In the genomic region with DNA sequence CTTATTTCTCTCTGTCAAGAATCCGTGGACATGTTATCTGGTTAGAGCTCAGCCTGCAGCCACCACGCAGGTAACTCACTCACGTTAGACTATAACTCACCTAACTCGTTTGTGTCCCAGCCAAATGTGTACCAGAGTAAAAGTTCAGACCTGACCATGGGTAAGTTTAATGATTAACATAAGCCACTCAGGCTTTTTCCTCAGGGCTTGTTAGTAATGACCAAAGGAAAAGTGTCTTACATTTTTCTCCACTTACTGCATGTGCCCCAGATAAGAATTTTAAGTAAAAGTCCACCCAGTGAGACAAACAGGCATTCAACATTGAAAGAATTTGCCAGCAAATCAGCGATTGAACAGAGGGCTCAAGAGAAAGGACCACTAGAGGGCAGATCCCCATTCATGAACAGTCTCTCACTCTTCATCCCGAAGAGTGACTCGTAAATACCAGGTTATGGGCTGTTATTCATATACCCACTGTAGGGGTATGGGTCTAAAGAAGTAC, we compare ENCODE assay signal across 11 cellular contexts. TPM values are rescaled to one million over a fixed set of nuclear protein-coding genes. Genes with fewer than 3 reads are reported as not detected.
DNase-seq lines count a peak whose midpoint lies in the region; ATAC-seq and TF ChIP-seq lines count a peak whose summit lies in the region.
"Had no signal": no experiment of that assay in that cellular context is flagged by ENCODE, and none has a peak within 500 bp of the region (broad histone marks: within the 10 kb centered on the region; RNA-seq: fewer than 3 reads in every experiment).

A gene with protein sequence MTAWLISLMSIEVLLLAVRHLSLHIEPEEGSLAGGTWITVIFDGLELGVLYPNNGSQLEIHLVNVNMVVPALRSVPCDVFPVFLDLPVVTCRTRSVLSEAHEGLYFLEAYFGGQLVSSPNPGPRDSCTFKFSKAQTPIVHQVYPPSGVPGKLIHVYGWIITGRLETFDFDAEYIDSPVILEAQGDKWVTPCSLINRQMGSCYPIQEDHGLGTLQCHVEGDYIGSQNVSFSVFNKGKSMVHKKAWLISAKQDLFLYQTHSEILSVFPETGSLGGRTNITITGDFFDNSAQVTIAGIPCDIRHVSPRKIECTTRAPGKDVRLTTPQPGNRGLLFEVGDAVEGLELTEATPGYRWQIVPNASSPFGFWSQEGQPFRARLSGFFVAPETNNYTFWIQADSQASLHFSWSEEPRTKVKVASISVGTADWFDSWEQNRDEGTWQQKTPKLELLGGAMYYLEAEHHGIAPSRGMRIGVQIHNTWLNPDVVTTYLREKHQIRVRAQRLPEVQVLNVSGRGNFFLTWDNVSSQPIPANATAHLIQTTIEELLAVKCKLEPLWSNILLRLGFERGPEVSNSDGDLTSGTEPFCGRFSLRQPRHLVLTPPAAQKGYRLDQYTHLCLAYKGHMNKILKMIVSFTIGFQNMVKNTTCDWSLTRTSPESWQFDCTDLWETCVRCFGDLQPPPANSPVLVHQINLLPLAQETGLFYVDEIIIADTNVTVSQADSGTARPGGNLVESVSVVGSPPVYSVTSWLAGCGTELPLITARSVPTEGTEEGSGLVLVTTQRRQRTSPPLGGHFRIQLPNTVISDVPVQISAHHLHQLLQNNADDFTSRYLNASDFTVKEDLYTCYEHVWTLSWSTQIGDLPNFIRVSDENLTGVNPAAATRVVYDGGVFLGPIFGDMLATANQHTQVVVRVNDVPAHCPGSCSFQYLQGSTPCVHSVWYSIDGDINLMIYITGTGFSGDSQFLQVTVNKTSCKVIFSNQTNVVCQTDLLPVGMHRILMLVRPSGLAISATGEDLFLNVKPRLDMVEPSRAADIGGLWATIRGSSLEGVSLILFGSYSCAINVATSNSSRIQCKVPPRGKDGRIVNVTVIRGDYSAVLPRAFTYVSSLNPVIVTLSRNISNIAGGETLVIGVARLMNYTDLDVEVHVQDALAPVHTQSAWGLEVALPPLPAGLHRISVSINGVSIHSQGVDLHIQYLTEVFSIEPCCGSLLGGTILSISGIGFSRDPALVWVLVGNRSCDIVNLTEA (N-terminal part only) (minus strand): TSS at position 116 of the 502 bp plus-strand sequence. CDS start 2,680 bp downstream, outside the sequence.

- H3K4me3 Mint-ChIP-seq in activated CD4-positive, alpha-beta T cell treated with anti-CD3 and anti-CD28 coated beads for 36 hours, result no peak within 1 kb of the TSS
- no peak within 1 kb of the TSS for H3K4me3 Mint-ChIP-seq in activated CD4-positive, alpha-beta T cell treated with anti-CD3 and anti-CD28 coated beads, Interleukin-2, amount 10 ng/mL, durations not matched to agents 24 days and 14 days
- H3K4me3 Mint-ChIP-seq: CD4-positive, CD25-positive, alpha-beta regulatory T cell; naive B cell had no signal

- H2AFZ ChIP-seq in OCI-LY1 (ENCODE audit: low read length), result no peak within 1 kb of the TSS

- no peaks in the 10 kb centered on the region for H3F3A ChIP-seq in OCI-LY1 (ENCODE audit: insufficient read depth, low read length)

- H3K4me1 ChIP-seq in OCI-LY1 (ENCODE audit: insufficient read depth, low read length, severe bottlenecking) (no peaks in the 10 kb centered on the region), stomach (no peaks in the 10 kb centered on the region)

- H3K36me3 Mint-ChIP-seq in activated CD4-positive, alpha-beta T cell treated with anti-CD3 and anti-CD28 coated beads for 36 hours (ENCODE audit: low read depth), result no peaks in the 10 kb centered on the region
- H3K36me3 Mint-ChIP-seq in activated CD4-positive, alpha-beta T cell treated with anti-CD3 and anti-CD28 coated beads, Interleukin-2, amount 10 ng/mL, durations not matched to agents 24 days and 14 days (ENCODE audit: low read depth), result no peaks in the 10 kb centered on the region
- H3K36me3 Mint-ChIP-seq: CD4-positive, CD25-positive, alpha-beta regulatory T cell; naive B cell had no signal

- peak; percentile 51 for TF ChIP-seq CTCF in OCI-LY1 (IDR thresholded peaks at IDR 0.05; ENCODE audit: low read length)
- TF ChIP-seq CTCF in fibroblast of villous mesenchyme (IDR thresholded peaks at IDR 0.05; ENCODE audit: insufficient read depth, low read depth, low read length), result peak; percentile 40
- TF ChIP-seq CTCF in stomach (IDR thresholded peaks at IDR 0.05), result peak in 4 of 7 experiments; percentile 7 to 62 (median 30)
- TF ChIP-seq CTCF in lower leg skin (IDR thresholded peaks at IDR 0.05), result no peak

- POLR2A ChIA-PET in activated CD4-positive, alpha-beta T cell treated with anti-CD3 and anti-CD28 coated beads for 36 hours (lab: Charles Lee), result no interaction called here

- 20 to 41% (median 30%) methylated on average over 7 of the region's 7 CpGs for WGBS in stomach, 5 donors
- WGBS in lower leg skin, 2 donors, result 35% methylated on average over 7 of the region's 7 CpGs

- TF ChIP-seq POLR2A in stomach (IDR thresholded peaks at IDR 0.05) (no peak), lower leg skin (IDR thresholded peaks at IDR 0.05) (no peak)

- no peaks in the 10 kb centered on the region for H3K9me2 ChIP-seq in OCI-LY1 (ENCODE audit: low read depth, low read length)

- H3K27ac Mint-ChIP-seq in activated CD4-positive, alpha-beta T cell treated with anti-CD3 and anti-CD28 coated beads for 36 hours, result no peak within 1 kb of the TSS
- H3K27ac Mint-ChIP-seq in activated CD4-positive, alpha-beta T cell treated with anti-CD3 and anti-CD28 coated beads, Interleukin-2, amount 10 ng/mL, durations not matched to agents 24 days and 14 days, result no peak within 1 kb of the TSS
- H3K27ac Mint-ChIP-seq: CD4-positive, CD25-positive, alpha-beta regulatory T cell had no signal

- H3K36me3 ChIP-seq in OCI-LY1 (ENCODE audit: insufficient read depth, low read length) (no peaks in the 10 kb centered on the region), stomach (no peaks in the 10 kb centered on the region)

- H3K9ac ChIP-seq in OCI-LY1 (ENCODE audit: low read length), result no peak within 1 kb of the TSS

- peak; percentile 73 for ATAC-seq in activated CD4-positive, alpha-beta T cell treated with anti-CD3 and anti-CD28 coated beads for 36 hours

- H3K79me2 ChIP-seq in OCI-LY1 (ENCODE audit: insufficient read depth, low read length), result no peaks in the 10 kb centered on the region

- intact Hi-C loops in activated CD4-positive, alpha-beta T cell treated with anti-CD3 and anti-CD28 coated beads for 36 hours (cut with DNase I, micrococcal nuclease), result no loop called here
- intact Hi-C loops in activated CD4-positive, alpha-beta T cell treated with anti-CD3 and anti-CD28 coated beads, Interleukin-2, amount 10 ng/mL, durations not matched to agents 24 days and 14 days (cut with micrococcal nuclease), result no loop called here
- intact Hi-C loops in stomach (cut with DNase I; ENCODE audit: low total_unique reads), result no loop called here
- intact Hi-C loops in head of caudate nucleus (cut with DNase I), result no loop called here
- intact Hi-C loops in lower leg skin (cut with DNase I; ENCODE audit: low total_unique reads), result no loop called here

- no peaks in the 10 kb centered on the region for H3K9me3 ChIP-seq in OCI-LY1 (ENCODE audit: low read length)
- no peaks in the 10 kb centered on the region for H3K9me3 ChIP-seq in stomach

- H3K27me3 Mint-ChIP-seq in activated CD4-positive, alpha-beta T cell treated with anti-CD3 and anti-CD28 coated beads for 36 hours, result peaks cover 5% of the 10 kb centered on the region
- H3K27me3 Mint-ChIP-seq in activated CD4-positive, alpha-beta T cell treated with anti-CD3 and anti-CD28 coated beads, Interleukin-2, amount 10 ng/mL, durations not matched to agents 24 days and 14 days, result peaks cover 11% of the 10 kb centered on the region

- no peaks in the 10 kb centered on the region for H3K9me3 Mint-ChIP-seq in activated CD4-positive, alpha-beta T cell treated with anti-CD3 and anti-CD28 coated beads for 36 hours (ENCODE audit: low read depth)
- no peaks in the 10 kb centered on the region for H3K9me3 Mint-ChIP-seq in activated CD4-positive, alpha-beta T cell treated with anti-CD3 and anti-CD28 coated beads, Interleukin-2, amount 10 ng/mL, durations not matched to agents 24 days and 14 days
- H3K9me3 Mint-ChIP-seq: CD4-positive, CD25-positive, alpha-beta regulatory T cell; naive B cell had no signal

- H4K20me1 ChIP-seq in OCI-LY1 (ENCODE audit: insufficient read depth, low read length), result no peaks in the 10 kb centered on the region

- CTCF ChIA-PET in activated CD4-positive, alpha-beta T cell treated with anti-CD3 and anti-CD28 coated beads for 36 hours (lab: Charles Lee), result interaction anchor here (1.2 kb wide), 1 partner anchor 24 kb away, joined by 8 read pairs; no protein-coding TSS in a partner anchor

- no peak for DNase-seq in activated CD4-positive, alpha-beta T cell treated with anti-CD3 and anti-CD28 coated beads for 36 hours
- DNase-seq in activated CD4-positive, alpha-beta T cell treated with anti-CD3 and anti-CD28 coated beads, Interleukin-2, amount 10 ng/mL, durations not matched to agents 24 days and 14 days, result no peak
- peak; percentile 7 for DNase-seq in fibroblast of villous mesenchyme (ENCODE audit: low read depth)
- peak; percentile 48 for DNase-seq in stomach
- no peak for DNase-seq in head of caudate nucleus
- no peak for DNase-seq in substantia nigra (lab: John Stamatoyannopoulos, UW)
- DNase-seq in lower leg skin (ENCODE audit: low spot score in 2 of 2), result no peak
- DNase-seq: activated CD8-positive, alpha-beta memory T cell treated with anti-CD3 and anti-CD28 coated beads, Interleukin-2, amount 50 U/mL, for 48 hours; CD4-positive, CD25-positive, alpha-beta regulatory T cell; naive B cell had no signal

- no peak within 1 kb of the TSS for H3K4me2 ChIP-seq in OCI-LY1 (ENCODE audit: low read length)

- H3K27ac ChIP-seq in OCI-LY1 (ENCODE audit: low read depth, low read length, poor library complexity, severe bottlenecking), result no peak within 1 kb of the TSS
- H3K27ac ChIP-seq in stomach, result peak within 1 kb of the TSS in 4 of 5 donors; percentile 27 to 75 (median 62)
- no peak within 1 kb of the TSS for H3K27ac ChIP-seq in substantia nigra (ENCODE audit: low read depth, low read length, poor library complexity, severe bottlenecking)

- no peak within 1 kb of the TSS for H3K4me3 ChIP-seq in OCI-LY1 (ENCODE audit: low read depth, low read length, poor library complexity, severe bottlenecking)
- no peak within 1 kb of the TSS for H3K4me3 ChIP-seq in fibroblast of villous mesenchyme (ENCODE audit: low read depth, low read length)
- peak within 1 kb of the TSS; percentile 6 to 31 (median 17) for H3K4me3 ChIP-seq in stomach
- H3K4me3 ChIP-seq in lower leg skin (ENCODE audit: low read depth, poor library complexity, severe bottlenecking), result no peak within 1 kb of the TSS

- H3K27me3 ChIP-seq in OCI-LY1 (ENCODE audit: insufficient read depth, low read length) (0 out of 2 replicates have a peak, but pooled peaks cover 3% of the 10 kb centered on the region), stomach (no peaks in the 10 kb centered on the region)

- H3K4me1 Mint-ChIP-seq in activated CD4-positive, alpha-beta T cell treated with anti-CD3 and anti-CD28 coated beads for 36 hours, result no peaks in the 10 kb centered on the region
- no peaks in the 10 kb centered on the region for H3K4me1 Mint-ChIP-seq in activated CD4-positive, alpha-beta T cell treated with anti-CD3 and anti-CD28 coated beads, Interleukin-2, amount 10 ng/mL, durations not matched to agents 24 days and 14 days
- H3K4me1 Mint-ChIP-seq: CD4-positive, CD25-positive, alpha-beta regulatory T cell; naive B cell had no signal

- TF ChIP-seq EP300 in stomach (IDR thresholded peaks at IDR 0.05), result no peak

RNA-seq across cellular contexts. Expression of the gene that starts here (rescaled TPM):
- total RNA-seq in activated CD4-positive, alpha-beta T cell treated with anti-CD3 and anti-CD28 coated beads for 36 hours, result under 1 TPM; 0.02 to 0.04 TPM
- not detected in 2 replicates for total RNA-seq in activated CD4-positive, alpha-beta T cell treated with anti-CD3 and anti-CD28 coated beads, Interleukin-2, amount 10 ng/mL, durations not matched to agents 24 days and 14 days
- total RNA-seq in fibroblast of villous mesenchyme (under 0.01 TPM in 1 of 2 replicates, not detected in the other), stomach (10 to 100 TPM in 1 of 5 donors, 1 to 10 TPM in 3, not detected in 1; 3.5 to 19.2 (median 5.8) TPM), lower leg skin (under 1 TPM in 3 of 4 donors, not detected in 1; 0.04 to 0.32 (median 0.22) TPM)
- polyA plus RNA-seq in stomach, result under 1 TPM in 2 of 3 donors, not detected in 1; 0.19 to 0.20 TPM
- polyA plus RNA-seq: CD4-positive, CD25-positive, alpha-beta regulatory T cell had no signal

Comparison
In these comparisons a context has a peak if more than half of its experiments do, and no peak if none do; other contexts are left out.
1. Peak in ATAC-seq in activated CD4-positive, alpha-beta T cell treated with anti-CD3 and anti-CD28 coated beads for 36 hours; RNA of the gene not detected or under 1 TPM.
2. Peak in DNase-seq in fibroblast of villous mesenchyme; RNA of the gene not detected or under 1 TPM.
3. H3K27ac ChIP-seq: peak in stomach (4 of 5); none in OCI-LY1 (single experiment) and substantia nigra (single experiment).
4. H3K4me3 ChIP-seq: peak in stomach (4 of 4); none in OCI-LY1 (single experiment), fibroblast of villous mesenchyme (single experiment) and lower leg skin (single experiment).
5. CTCF ChIP-seq: peak in OCI-LY1 (single experiment), fibroblast of villous mesenchyme (single experiment) and stomach (4 of 7); none in lower leg skin (0 of 3).